Comparison of ENCODE assay signal across 8 cellular contexts in genomic region chr5:144941004-144941403, GRCh38.
"Had no signal": no experiment of that assay in that cellular context is flagged by ENCODE, and none has a peak within 500 bp of the region (broad histone marks: within the 10 kb centered on the region; RNA-seq: fewer than 3 reads in every experiment).

No MANE protein-coding gene starts in this region.

- ATAC-seq: GM23338, HepG2 had no signal

- H3K4me2 ChIP-seq: GM23338 had no signal

- FAIRE-seq: H1, H54, HepG2 had no signal

- H3K27ac ChIP-seq: HL-60 had no signal

- H2AFZ ChIP-seq: GM23338 had no signal

- DNase-seq: H9, HCEC 1CT, KBM-7 had no signal

- H3K4me3 ChIP-seq: GM23338 had no signal
